10 cellular contexts compared by ENCODE assay signal in the genomic region with DNA sequence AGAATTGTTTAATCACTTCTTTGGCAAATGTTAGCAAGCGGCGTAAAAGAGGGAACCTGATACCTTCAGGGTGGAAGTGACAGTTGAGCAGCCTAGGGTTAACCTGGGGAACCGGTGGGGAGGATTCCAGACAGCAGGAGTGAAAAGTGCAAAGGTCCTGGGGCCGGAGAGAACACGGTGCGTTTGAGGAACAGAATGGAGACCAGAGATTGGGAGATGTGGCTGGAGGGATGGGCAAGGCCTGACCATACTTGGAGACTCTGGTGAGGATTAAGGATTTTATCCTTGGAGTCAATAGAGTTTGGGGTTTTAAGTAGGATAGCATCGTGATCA. TPM values are rescaled to one million over a fixed set of nuclear protein-coding genes. Genes with fewer than 3 reads are reported as not detected.
DNase-seq lines count a peak whose midpoint lies in the region; ATAC-seq and TF ChIP-seq lines count a peak whose summit lies in the region.
"Had no signal": no experiment of that assay in that cellular context is flagged by ENCODE, and none has a peak within 500 bp of the region (broad histone marks: within the 10 kb centered on the region; RNA-seq: fewer than 3 reads in every experiment).

No MANE protein-coding gene starts in this region.

- TF ChIP-seq EP300 in upper lobe of left lung (IDR thresholded peaks at IDR 0.05): no peak

- TF ChIP-seq POLR2A in heart left ventricle (IDR thresholded peaks at IDR 0.05): no peak
- no peak for TF ChIP-seq POLR2A in breast epithelium (IDR thresholded peaks at IDR 0.05)
- no peak for TF ChIP-seq POLR2A in upper lobe of left lung (IDR thresholded peaks at IDR 0.05)

- intact Hi-C loops in heart left ventricle (cut with DNase I): loop anchor here in 6 of 10 donors (1.0 to 10.0 kb wide), 7 partner anchors 32 to 186 kb away; partner anchors contain the start of genes ROGDI (in 3 of the 6), ANKS3 (in 1 of the 6), DNAAF8 (in 1 of the 6) and GLYR1 (in 1 of the 6)
- intact Hi-C loops in cardiac septum (cut with DNase I): loop anchor here (2.0 to 10.0 kb wide), 3 partner anchors 34 to 186 kb away; partner anchors contain the start of genes ANKS3, DNAAF8, GLYR1 and SEC14L5
- intact Hi-C loops in breast epithelium (cut with DNase I; ENCODE audit: low total_unique reads): no loop called here

- H4K8ac ChIP-seq in mesendoderm (ENCODE audit: low read depth, low read length): peak overlapping the region; percentile 28

- no peak overlapping the region for H2BK5ac ChIP-seq in mesendoderm (ENCODE audit: low read length)

- no peak overlapping the region for H3K9ac ChIP-seq in mesendoderm (ENCODE audit: low read length)

- H3K4me3 ChIP-seq in heart left ventricle (peak overlapping the region in 10 of 12 donors; percentile 61 to 94 (median 86)), breast epithelium (peak overlapping the region; percentile 52 to 87 (median 83)), mesendoderm (ENCODE audit: low read length) (no peak overlapping the region), upper lobe of left lung (peak overlapping the region in 3 of 4 donors; percentile 87 to 99 (median 97))

- TF ChIP-seq CTCF in heart left ventricle (IDR thresholded peaks at IDR 0.05) (no peak), breast epithelium (IDR thresholded peaks at IDR 0.05) (no peak), upper lobe of left lung (IDR thresholded peaks at IDR 0.05) (no peak)

- no peaks in the 10 kb centered on the region for H3K9me3 ChIP-seq in heart left ventricle
- H3K9me3 ChIP-seq in breast epithelium: no peaks in the 10 kb centered on the region
- H3K9me3 ChIP-seq in upper lobe of left lung: no peaks in the 10 kb centered on the region

- H3K27me3 ChIP-seq in heart left ventricle: no peaks in the 10 kb centered on the region
- no peaks in the 10 kb centered on the region for H3K27me3 ChIP-seq in breast epithelium
- no peaks in the 10 kb centered on the region for H3K27me3 ChIP-seq in mesendoderm (ENCODE audit: insufficient read depth, low read length, poor library complexity)
- H3K27me3 ChIP-seq in upper lobe of left lung: no peaks in the 10 kb centered on the region

- peaks cover 9% of the 10 kb centered on the region for H3K79me1 ChIP-seq in mesendoderm (ENCODE audit: low read length)

- H2BK15ac ChIP-seq in mesendoderm (replicated peaks; ENCODE audit: low read depth): no peak overlapping the region

- H3K27ac ChIP-seq in heart left ventricle: peak overlapping the region in 8 of 12 donors; percentile 70 to 90 (median 88)
- H3K27ac ChIP-seq in breast epithelium: peak overlapping the region; percentile 89 to 93
- no peak overlapping the region for H3K27ac ChIP-seq in mesendoderm (ENCODE audit: low read depth, low read length)
- H3K27ac ChIP-seq in upper lobe of left lung: peak overlapping the region in 3 of 4 donors; percentile 89 to 91 (median 90)

- WGBS in heart left ventricle, 4 donors: 66 to 68% (median 67%) methylated on average over 7 of the region's 7 CpGs
- no CpG with 5 or more reads among the region's 7 CpGs for WGBS in mesendoderm (ENCODE audit: extremely low coverage, insufficient coverage, low lambda C conversion rate)
- 54 to 64% methylated on average over 7 of the region's 7 CpGs for WGBS in upper lobe of left lung, 2 donors

- no peak overlapping the region for H4K5ac ChIP-seq in mesendoderm (ENCODE audit: low read length)

- no peak overlapping the region for H3K4me2 ChIP-seq in mesendoderm (ENCODE audit: low read length)

- no peak overlapping the region for H3K23ac ChIP-seq in mesendoderm (ENCODE audit: low read length)

- no peak overlapping the region for H2BK120ac ChIP-seq in mesendoderm (ENCODE audit: low read depth, low read length)

- peaks cover 6% of the 10 kb centered on the region for H3K79me2 ChIP-seq in mesendoderm (ENCODE audit: control insufficient read depth, insufficient read depth, low read length)

- DNase-seq in heart left ventricle (no peak), cardiac septum (ENCODE audit: low spot score) (no peak), breast epithelium (ENCODE audit: low spot score in 2 of 2) (no peak), mesendoderm (no peak), upper lobe of left lung (no peak), OCI-M2 (lab: John Stamatoyannopoulos, UW; ENCODE audit: unreplicated experiment) (no peak), amniotic stem cell (lab: John Stamatoyannopoulos, UW) (no peak)

- peaks cover 9 to 37% (median 32%) of the 10 kb centered on the region in 12 donors for H3K4me1 ChIP-seq in heart left ventricle
- peaks cover 6 to 14% of the 10 kb centered on the region in 2 donors for H3K4me1 ChIP-seq in breast epithelium
- peaks cover 1% of the 10 kb centered on the region for H3K4me1 ChIP-seq in mesendoderm (ENCODE audit: control insufficient read depth, low read depth, low read length)
- H3K4me1 ChIP-seq in upper lobe of left lung: peaks cover 26 to 38% (median 32%) of the 10 kb centered on the region in 4 donors

- ATAC-seq in heart left ventricle: no peak
- no peak for ATAC-seq in upper lobe of left lung (ENCODE audit: low FRiP score in 2 of 2)
- ATAC-seq in HG03354 (IDR thresholded peaks at IDR 0.05; ENCODE audit: poor library complexity, severe bottlenecking, unreplicated experiment): no peak

- H3K36me3 ChIP-seq in heart left ventricle (peaks cover 0 to 12% (median 8%) of the 10 kb centered on the region in 9 donors), breast epithelium (no peaks in the 10 kb centered on the region), mesendoderm (ENCODE audit: control insufficient read depth, insufficient read depth, low read length) (peaks cover 2% of the 10 kb centered on the region), upper lobe of left lung (peaks cover 0 to 12% (median 3%) of the 10 kb centered on the region in 4 donors)

- no peak overlapping the region for H3K18ac ChIP-seq in mesendoderm (ENCODE audit: low read length)

- H3K56ac ChIP-seq in mesendoderm (ENCODE audit: low read length): peak overlapping the region; percentile 89

- H3K4ac ChIP-seq in mesendoderm (ENCODE audit: low read depth, low read length): no peak overlapping the region

- no peak overlapping the region for H2AK5ac ChIP-seq in mesendoderm (ENCODE audit: low read length)

RNA-seq across cellular contexts. Expression of gene ZNF500, which starts 2.3 kb away (rescaled TPM):
- total RNA-seq in heart left ventricle (10 to 100 TPM in 1 of 9 donors, 1 to 10 TPM in 8; 4.8 to 11.6 (median 6.5) TPM), cardiac septum (7.2 TPM), breast epithelium (10 to 100 TPM in 2 of 3 donors, 1 to 10 TPM in 1; 8.2 to 17.0 (median 16.4) TPM), upper lobe of left lung (10 to 100 TPM; 10.1 to 17.5 (median 13.2) TPM)
- 1 to 10 TPM; 5.7 to 7.1 TPM for polyA plus RNA-seq in heart left ventricle
- polyA plus RNA-seq in mesendoderm (2013, experiment 1 of 2): 4.7 TPM
- polyA plus RNA-seq in mesendoderm (2013, experiment 2 of 2): 4.4 TPM

RNA-seq across cellular contexts. Expression of gene SEPTIN12, which starts 18.9 kb away (rescaled TPM):
- total RNA-seq in heart left ventricle (under 1 TPM in 1 of 9 donors, not detected in 8; 0.32 TPM), cardiac septum (not detected), breast epithelium (not detected), upper lobe of left lung (not detected)
- polyA plus RNA-seq in heart left ventricle: not detected
- polyA plus RNA-seq in mesendoderm (2013, experiment 1 of 2): 0.07 TPM
- 0.17 TPM for polyA plus RNA-seq in mesendoderm (2013, experiment 2 of 2)
- total RNA-seq: left ventricle myocardium superior, ureter had no signal

RNA-seq across cellular contexts. Expression of gene SMIM22, which starts 25.9 kb away (rescaled TPM):
- total RNA-seq in heart left ventricle (not detected), cardiac septum (not detected), breast epithelium (10 to 100 TPM in 2 of 3 donors, not detected in 1; 49.0 to 58.7 TPM), upper lobe of left lung (10 to 100 TPM in 5 of 6 donors, 1 to 10 TPM in 1; 5.2 to 71.0 (median 36.6) TPM)
- polyA plus RNA-seq in heart left ventricle: not detected
- 0.52 TPM for polyA plus RNA-seq in mesendoderm (2013, experiment 1 of 2)
- polyA plus RNA-seq in mesendoderm (2013, experiment 2 of 2): 0.52 TPM
- total RNA-seq: left ventricle myocardium superior had no signal

RNA-seq across cellular contexts. Expression of gene ROGDI, which starts 33.2 kb away (rescaled TPM):
- 100 to 1,000 TPM in 4 of 9 donors, 10 to 100 TPM in 5; 58.4 to 167 (median 95.0) TPM for total RNA-seq in heart left ventricle
- 100 to 1,000 TPM in 1 of 2 donors, 10 to 100 TPM in 1; 43.4 to 134 TPM for polyA plus RNA-seq in heart left ventricle
- total RNA-seq in cardiac septum: 69.9 TPM
- 10 to 100 TPM in 2 of 3 donors, 1 to 10 TPM in 1; 6.6 to 23.3 (median 21.2) TPM for total RNA-seq in breast epithelium
- polyA plus RNA-seq in mesendoderm (2013, experiment 1 of 2): 27.4 TPM
- 27.3 TPM for polyA plus RNA-seq in mesendoderm (2013, experiment 2 of 2)
- 10 to 100 TPM; 19.2 to 59.7 (median 33.1) TPM for total RNA-seq in upper lobe of left lung

RNA-seq across cellular contexts. Expression of gene DNAAF8, which starts 34.9 kb away (rescaled TPM):
- total RNA-seq in heart left ventricle (1 to 10 TPM in 3 of 9 donors, under 1 TPM in 6; 0.34 to 3.4 (median 0.70) TPM), cardiac septum (0.65 TPM), breast epithelium (1 to 10 TPM; 1.3 to 2.3 (median 1.8) TPM), upper lobe of left lung (10 to 100 TPM in 1 of 6 donors, 1 to 10 TPM in 5; 1.6 to 19.1 (median 4.3) TPM)
- polyA plus RNA-seq in heart left ventricle: 1 to 10 TPM; 1.7 TPM
- polyA plus RNA-seq in mesendoderm (2013, experiment 1 of 2): 0.35 TPM
- polyA plus RNA-seq in mesendoderm (2013, experiment 2 of 2): 0.25 TPM
